In genomic region chr1:231407537-231408396, GRCh38 we compare ENCODE assay signal across 11 cellular contexts. TPM values are rescaled to one million over a fixed set of nuclear protein-coding genes. Genes with fewer than 3 reads are reported as not detected.
DNase-seq lines count a peak whose midpoint lies in the region; ATAC-seq and TF ChIP-seq lines count a peak whose summit lies in the region.
"Had no signal": no experiment of that assay in that cellular context is flagged by ENCODE, and none has a peak within 500 bp of the region (broad histone marks: within the 10 kb centered on the region; RNA-seq: fewer than 3 reads in every experiment).

No MANE protein-coding gene starts in this region.

- no peak for DNase-seq in activated naive CD4-positive, alpha-beta T cell treated with anti-CD3 and anti-CD28 coated beads, Interleukin-2, amount 50 U/mL, for 72 hours (ENCODE audit: low spot score in 2 of 2)
- DNase-seq in activated naive CD4-positive, alpha-beta T cell treated with anti-CD3 and anti-CD28 coated beads, Interleukin-2, amount 10 ng/mL, durations not matched to agents 7 days and 5 days: no peak
- no peak for DNase-seq in right atrium auricular region (ENCODE audit: low spot score)
- DNase-seq in vagina (ENCODE audit: extremely low spot score in 2 of 2): no peak
- DNase-seq in activated naive CD4-positive, alpha-beta T cell (lab: John Stamatoyannopoulos, UW): no peak
- DNase-seq in CD14-positive monocyte (ENCODE audit: low spot score): no peak
- no peak for DNase-seq in CD4-positive, alpha-beta T cell
- DNase-seq: activated B cell treated with CpG ODN at 0.5 μM for 24 hours, occipital lobe had no signal

- H3K9me3 Mint-ChIP-seq in activated naive CD4-positive, alpha-beta T cell treated with anti-CD3 and anti-CD28 coated beads, Interleukin-2, amount 50 U/mL, for 72 hours: no peaks in the 10 kb centered on the region
- no peaks in the 10 kb centered on the region for H3K9me3 Mint-ChIP-seq in activated naive CD4-positive, alpha-beta T cell treated with anti-CD3 and anti-CD28 coated beads, Interleukin-2, amount 10 ng/mL, durations not matched to agents 7 days and 5 days
- H3K9me3 Mint-ChIP-seq in CD14-positive monocyte: peaks cover 0 to 2% (median 0%) of the 10 kb centered on the region in 7 donors
- H3K9me3 Mint-ChIP-seq in CD4-positive, alpha-beta T cell: no peaks in the 10 kb centered on the region
- H3K9me3 Mint-ChIP-seq: activated B cell treated with CpG ODN at 0.5 μM for 24 hours had no signal

- peaks cover 16% of the 10 kb centered on the region for H3K4me1 Mint-ChIP-seq in activated naive CD4-positive, alpha-beta T cell treated with anti-CD3 and anti-CD28 coated beads, Interleukin-2, amount 10 ng/mL, durations not matched to agents 7 days and 5 days
- peaks cover 10% of the 10 kb centered on the region for H3K4me1 Mint-ChIP-seq in CD14-positive monocyte
- peaks cover 20% of the 10 kb centered on the region for H3K4me1 Mint-ChIP-seq in CD4-positive, alpha-beta T cell (ENCODE audit: low read depth)

- H3K4me1 ChIP-seq in right atrium auricular region (peaks cover 0 to 76% of the 10 kb centered on the region in 2 donors), vagina (peaks cover 62% of the 10 kb centered on the region)

- no peaks in the 10 kb centered on the region for H3K27me3 Mint-ChIP-seq in activated naive CD4-positive, alpha-beta T cell treated with anti-CD3 and anti-CD28 coated beads, Interleukin-2, amount 10 ng/mL, durations not matched to agents 7 days and 5 days
- H3K27me3 Mint-ChIP-seq in CD14-positive monocyte (ENCODE audit: low read depth in 3 of 3): no peaks in the 10 kb centered on the region
- no peaks in the 10 kb centered on the region for H3K27me3 Mint-ChIP-seq in CD4-positive, alpha-beta T cell
- H3K27me3 Mint-ChIP-seq: activated B cell treated with CpG ODN at 0.5 μM for 24 hours had no signal

- H3K27me3 ChIP-seq in right atrium auricular region (no peaks in the 10 kb centered on the region), vagina (no peaks in the 10 kb centered on the region)
- no peaks in the 10 kb centered on the region for H3K27me3 ChIP-seq in CD4-positive, alpha-beta T cell (ENCODE audit: control insufficient read depth, insufficient read depth, low read length)
- H3K27me3 ChIP-seq: BLaER1 had no signal

- H3K4me3 Mint-ChIP-seq in activated naive CD4-positive, alpha-beta T cell treated with anti-CD3 and anti-CD28 coated beads, Interleukin-2, amount 10 ng/mL, durations not matched to agents 7 days and 5 days: no peak overlapping the region
- no peak overlapping the region for H3K4me3 Mint-ChIP-seq in CD14-positive monocyte
- H3K4me3 Mint-ChIP-seq in CD4-positive, alpha-beta T cell: no peak overlapping the region
- H3K4me3 Mint-ChIP-seq: activated B cell treated with CpG ODN at 0.5 μM for 24 hours had no signal

- H3K36me3 ChIP-seq in right atrium auricular region (peaks cover 4% of the 10 kb centered on the region), vagina (no peaks in the 10 kb centered on the region)

- no peak overlapping the region for H3K27ac Mint-ChIP-seq in activated naive CD4-positive, alpha-beta T cell treated with anti-CD3 and anti-CD28 coated beads, Interleukin-2, amount 50 U/mL, for 72 hours
- no peak overlapping the region for H3K27ac Mint-ChIP-seq in activated naive CD4-positive, alpha-beta T cell treated with anti-CD3 and anti-CD28 coated beads, Interleukin-2, amount 10 ng/mL, durations not matched to agents 7 days and 5 days
- no peak overlapping the region for H3K27ac Mint-ChIP-seq in CD14-positive monocyte
- no peak overlapping the region for H3K27ac Mint-ChIP-seq in CD4-positive, alpha-beta T cell
- H3K27ac Mint-ChIP-seq: activated B cell treated with CpG ODN at 0.5 μM for 24 hours had no signal

- TF ChIP-seq CTCF in right atrium auricular region (IDR thresholded peaks at IDR 0.05) (no peak), vagina (IDR thresholded peaks at IDR 0.05) (no peak), CD14-positive monocyte (IDR thresholded peaks at IDR 0.05) (no peak)
- no peak for TF ChIP-seq CTCF in CD4-positive, alpha-beta T cell (IDR thresholded peaks at IDR 0.05)

- CTCF ChIA-PET in activated naive CD4-positive, alpha-beta T cell treated with anti-CD3 and anti-CD28 coated beads, Interleukin-2, amount 10 ng/mL, durations not matched to agents 7 days and 5 days (lab: Charles Lee): no interaction called here
- CTCF ChIA-PET in CD4-positive, alpha-beta T cell (lab: Charles Lee): interaction anchor here (1.4 kb wide), 1 partner anchor 14 kb away, joined by 3 read pairs; no protein-coding TSS in a partner anchor

- POLR2A ChIA-PET in CD4-positive, alpha-beta T cell (lab: Charles Lee): no interaction called here

- H3K9me3 ChIP-seq in right atrium auricular region: no peaks in the 10 kb centered on the region
- no peaks in the 10 kb centered on the region for H3K9me3 ChIP-seq in vagina
- no peaks in the 10 kb centered on the region for H3K9me3 ChIP-seq in CD4-positive, alpha-beta T cell (ENCODE audit: control insufficient read depth, low read length)
- H3K9me3 ChIP-seq: BLaER1 had no signal

- no peak overlapping the region for H3K4me3 ChIP-seq in right atrium auricular region
- no peak overlapping the region for H3K4me3 ChIP-seq in vagina
- H3K4me3 ChIP-seq: BLaER1 had no signal

- ATAC-seq in activated naive CD4-positive, alpha-beta T cell treated with anti-CD3 and anti-CD28 coated beads, Interleukin-2, amount 50 U/mL, for 72 hours: peak; percentile 29 to 52
- ATAC-seq in SK-N-SH treated with all-trans-retinoic acid at 6 μM for 48 hours: peak; percentile 89
- ATAC-seq in CD4-positive, alpha-beta T cell (ENCODE audit: poor library complexity): no peak

- peak overlapping the region; percentile 49 to 63 for H3K27ac ChIP-seq in right atrium auricular region
- H3K27ac ChIP-seq in vagina: peak overlapping the region; percentile 53
- H3K27ac ChIP-seq in CD4-positive, alpha-beta T cell (ENCODE audit: low read depth, low read length): no peak overlapping the region
- H3K27ac ChIP-seq: BLaER1 had no signal

- no peak for TF ChIP-seq POLR2A in vagina (IDR thresholded peaks at IDR 0.05)

- peaks cover under 1 to 7% of the 10 kb centered on the region in 2 donors for H3K36me3 Mint-ChIP-seq in activated naive CD4-positive, alpha-beta T cell treated with anti-CD3 and anti-CD28 coated beads, Interleukin-2, amount 50 U/mL, for 72 hours
- H3K36me3 Mint-ChIP-seq in activated naive CD4-positive, alpha-beta T cell treated with anti-CD3 and anti-CD28 coated beads, Interleukin-2, amount 10 ng/mL, durations not matched to agents 7 days and 5 days: peaks cover 26% of the 10 kb centered on the region
- peaks cover 17 to 24% of the 10 kb centered on the region in 2 donors for H3K36me3 Mint-ChIP-seq in CD14-positive monocyte
- peaks cover 20% of the 10 kb centered on the region for H3K36me3 Mint-ChIP-seq in CD4-positive, alpha-beta T cell (ENCODE audit: low read depth)

- intact Hi-C loops in vagina (cut with DNase I) (no loop called here), CD14-positive monocyte (cut with micrococcal nuclease) (no loop called here)
- intact Hi-C loops in CD4-positive, alpha-beta T cell (cut with DNase I, micrococcal nuclease): no loop called here

TF ChIP-seq in SK-N-SH treated with all-trans-retinoic acid at 6 μM for 48 hours, 23 proteins besides CTCF, POLR2A, EP300 and RAD21 (continues in another document):
- no peak for TF ChIP-seq TCF4 (CRISPR knock-in tag; IDR thresholded peaks at IDR 0.05; ENCODE audit: borderline replicate concordance)
- no peak for TF ChIP-seq BACH2 (CRISPR knock-in tag; IDR thresholded peaks at IDR 0.05; ENCODE audit: borderline replicate concordance)
- TF ChIP-seq, protein P1, sequence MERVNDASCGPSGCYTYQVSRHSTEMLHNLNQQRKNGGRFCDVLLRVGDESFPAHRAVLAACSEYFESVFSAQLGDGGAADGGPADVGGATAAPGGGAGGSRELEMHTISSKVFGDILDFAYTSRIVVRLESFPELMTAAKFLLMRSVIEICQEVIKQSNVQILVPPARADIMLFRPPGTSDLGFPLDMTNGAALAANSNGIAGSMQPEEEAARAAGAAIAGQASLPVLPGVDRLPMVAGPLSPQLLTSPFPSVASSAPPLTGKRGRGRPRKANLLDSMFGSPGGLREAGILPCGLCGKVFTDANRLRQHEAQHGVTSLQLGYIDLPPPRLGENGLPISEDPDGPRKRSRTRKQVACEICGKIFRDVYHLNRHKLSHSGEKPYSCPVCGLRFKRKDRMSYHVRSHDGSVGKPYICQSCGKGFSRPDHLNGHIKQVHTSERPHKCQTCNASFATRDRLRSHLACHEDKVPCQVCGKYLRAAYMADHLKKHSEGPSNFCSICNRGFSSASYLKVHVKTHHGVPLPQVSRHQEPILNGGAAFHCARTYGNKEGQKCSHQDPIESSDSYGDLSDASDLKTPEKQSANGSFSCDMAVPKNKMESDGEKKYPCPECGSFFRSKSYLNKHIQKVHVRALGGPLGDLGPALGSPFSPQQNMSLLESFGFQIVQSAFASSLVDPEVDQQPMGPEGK (CRISPR knock-in tag; IDR thresholded peaks at IDR 0.05; ENCODE audit: borderline replicate concordance): no peak
- TF ChIP-seq OSR1 (CRISPR knock-in tag; IDR thresholded peaks at IDR 0.05): no peak
- no peak for TF ChIP-seq PPARA (CRISPR knock-in tag; IDR thresholded peaks at IDR 0.05; ENCODE audit: borderline replicate concordance)
- TF ChIP-seq ZFP30 (CRISPR knock-in tag; IDR thresholded peaks at IDR 0.05): no peak
- no peak for TF ChIP-seq ISL1 (CRISPR knock-in tag; IDR thresholded peaks at IDR 0.05)
- no peak for TF ChIP-seq ZFP3 (CRISPR knock-in tag; IDR thresholded peaks at IDR 0.05)
- no peak for TF ChIP-seq TOX (CRISPR knock-in tag; IDR thresholded peaks at IDR 0.05; ENCODE audit: borderline replicate concordance)

RNA-seq across cellular contexts. Expression of gene EGLN1, which starts 14.3 kb away (rescaled TPM):
- total RNA-seq in activated naive CD4-positive, alpha-beta T cell treated with anti-CD3 and anti-CD28 coated beads, Interleukin-2, amount 50 U/mL, for 72 hours: 10 to 100 TPM in 1 of 2 donors, 1 to 10 TPM in 1; 3.8 to 36.1 TPM
- total RNA-seq in right atrium auricular region: 10 to 100 TPM; 57.9 to 76.7 TPM
- total RNA-seq in vagina: 26.3 TPM
- 10 to 100 TPM; 23.1 to 27.7 TPM for polyA plus RNA-seq in CD14-positive monocyte
- total RNA-seq in CD4-positive, alpha-beta T cell: 1 to 10 TPM; 8.2 to 9.4 TPM
